28 cellular contexts compared by ENCODE assay signal in the genomic region with DNA sequence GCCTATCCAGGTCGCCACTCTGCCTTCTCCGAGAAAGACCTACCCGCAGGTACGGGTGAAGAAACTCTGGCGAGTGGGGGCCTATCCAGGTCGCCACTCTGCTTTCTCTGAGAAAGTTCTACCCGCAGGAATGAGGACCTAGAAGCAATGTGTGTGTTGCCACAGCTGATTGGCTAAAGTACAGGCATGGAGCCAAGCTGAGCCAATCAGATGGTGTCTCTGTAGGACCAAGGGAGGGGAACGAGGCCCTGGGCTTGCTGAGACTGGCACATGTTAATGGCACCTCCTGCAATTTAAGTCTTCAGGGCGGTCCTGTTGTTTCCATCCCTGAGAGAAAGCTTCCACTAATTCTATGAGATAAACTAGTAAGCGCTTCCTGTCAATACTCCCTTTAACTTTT.
"Had no signal": no experiment of that assay in that cellular context is flagged by ENCODE, and none has a peak within 500 bp of the region (broad histone marks: within the 10 kb centered on the region; RNA-seq: fewer than 3 reads in every experiment).

No MANE protein-coding gene starts in this region.

- FAIRE-seq: pancreas, urothelium cell line had no signal

- ATAC-seq: naive thymus-derived CD4-positive, alpha-beta T cell; natural killer cell treated with Interleukin-12 subunit alpha and Interleukin-12 subunit beta and Interleukin-15 and Interleukin-18, amount 100 ng/mL, for 72 hours; pancreas; right cardiac atrium; sciatic nerve; stimulated activated naive B cell treated with anti-CD40 and anti-IgM and Interleukin-4, amounts not matched to agents 10 μg/mL and 1 μg/mL and 100 μg/mL, for 72 hours; stimulated activated naive CD8-positive, alpha-beta T cell treated with anti-CD3 and anti-CD28 coated beads, Interleukin-15, Interleukin-2, amounts not matched to agents 100 U/mL and 50 U/mL, for 24 hours; upper lobe of right lung had no signal

- DNase-seq: hypothalamus; islet precursor cell; left ventricle myocardium inferior; mesendoderm; naive thymus-derived CD4-positive, alpha-beta T cell; nucleus accumbens; pancreas; posterior cingulate gyrus; retina; right cardiac atrium; stimulated activated CD4-positive, alpha-beta T cell treated with anti-CD3 and anti-CD28 coated beads, Interleukin-12 subunit alpha, Interleukin-12 subunit beta, amount 100 ng/mL, for 4 hours; stimulated activated CD4-positive, alpha-beta T cell treated with anti-CD3 and anti-CD28 coated beads, Interleukin-15, amount 100 ng/mL, for 24 hours; stimulated activated CD4-positive, alpha-beta T cell treated with anti-CD3 and anti-CD28 coated beads, Interleukin-2, amount 100 ng/mL, for 24 hours; stimulated activated CD4-positive, alpha-beta T cell treated with anti-CD3 and anti-CD28 coated beads, Interleukin-4, amount 100 ng/mL, for 1 hour; stimulated activated naive B cell treated with anti-CD40 and anti-IgM and Interleukin-4, amounts not matched to agents 10 μg/mL and 1 μg/mL and 100 μg/mL, for 72 hours; stimulated activated naive CD8-positive, alpha-beta T cell treated with anti-CD3 and anti-CD28 coated beads, Interleukin-15, Interleukin-2, amounts not matched to agents 100 U/mL and 50 U/mL, for 24 hours; stomach; tibial artery; trophoblast cell; upper lobe of right lung had no signal

- H3K36me3 Mint-ChIP-seq: natural killer cell treated with Interleukin-12 subunit alpha and Interleukin-12 subunit beta and Interleukin-15 and Interleukin-18, amount 100 ng/mL, for 72 hours; stimulated activated naive B cell treated with anti-CD40 and anti-IgM and Interleukin-4, amounts not matched to agents 10 μg/mL and 1 μg/mL and 100 μg/mL, for 72 hours had no signal

- H3K4me3 ChIP-seq: left ventricle myocardium inferior, lung, pancreas, prostate gland, skin epidermis, stomach, thoracic aorta, tibial artery, upper lobe of right lung had no signal

- H3K27ac ChIP-seq: left ventricle myocardium inferior, pancreas, prostate gland, skin epidermis, stomach, thoracic aorta, tibial artery, upper lobe of right lung had no signal

- H3K27me3 ChIP-seq: pancreas, stomach, tibial artery, upper lobe of right lung had no signal

- H3K27me3 Mint-ChIP-seq: naive thymus-derived CD4-positive, alpha-beta T cell; natural killer cell treated with Interleukin-12 subunit alpha and Interleukin-12 subunit beta and Interleukin-15 and Interleukin-18, amount 100 ng/mL, for 72 hours; stimulated activated naive B cell treated with anti-CD40 and anti-IgM and Interleukin-4, amounts not matched to agents 10 μg/mL and 1 μg/mL and 100 μg/mL, for 72 hours had no signal

- H3K27ac Mint-ChIP-seq: mesothelial cell of epicardium; naive thymus-derived CD4-positive, alpha-beta T cell; natural killer cell treated with Interleukin-12 subunit alpha and Interleukin-12 subunit beta and Interleukin-15 and Interleukin-18, amount 100 ng/mL, for 72 hours; stimulated activated naive B cell treated with anti-CD40 and anti-IgM and Interleukin-4, amounts not matched to agents 10 μg/mL and 1 μg/mL and 100 μg/mL, for 72 hours had no signal

- H3K4me1 Mint-ChIP-seq: stimulated activated naive B cell treated with anti-CD40 and anti-IgM and Interleukin-4, amounts not matched to agents 10 μg/mL and 1 μg/mL and 100 μg/mL, for 72 hours had no signal

- H3K9me3 ChIP-seq: left ventricle myocardium inferior, pancreas, prostate gland, stomach, thoracic aorta, tibial artery, upper lobe of right lung had no signal

- H3K4me1 ChIP-seq: prostate gland, tibial artery had no signal

- H3K36me3 ChIP-seq: left ventricle myocardium inferior, pancreas, prostate gland, thoracic aorta, upper lobe of right lung had no signal

- H3K4me3 Mint-ChIP-seq: mesothelial cell of epicardium; naive thymus-derived CD4-positive, alpha-beta T cell; natural killer cell treated with Interleukin-12 subunit alpha and Interleukin-12 subunit beta and Interleukin-15 and Interleukin-18, amount 100 ng/mL, for 72 hours; stimulated activated naive B cell treated with anti-CD40 and anti-IgM and Interleukin-4, amounts not matched to agents 10 μg/mL and 1 μg/mL and 100 μg/mL, for 72 hours had no signal

- H3K9me3 Mint-ChIP-seq: mesothelial cell of epicardium; naive thymus-derived CD4-positive, alpha-beta T cell; natural killer cell treated with Interleukin-12 subunit alpha and Interleukin-12 subunit beta and Interleukin-15 and Interleukin-18, amount 100 ng/mL, for 72 hours; stimulated activated naive B cell treated with anti-CD40 and anti-IgM and Interleukin-4, amounts not matched to agents 10 μg/mL and 1 μg/mL and 100 μg/mL, for 72 hours had no signal
